8 cellular contexts compared by ENCODE assay signal in genomic region chrX:108439434-108439883, GRCh38. TPM values are rescaled to one million over a fixed set of nuclear protein-coding genes. Genes with fewer than 3 reads are reported as not detected.
DNase-seq lines count a peak whose midpoint lies in the region; ATAC-seq lines count a peak whose summit lies in the region.

Gene COL4A5 (plus strand): TSS chrX:108439838. CDS start chrX:108440126, 288 bp downstream.

- H3K4me1 ChIP-seq in neuronal stem cell (ENCODE audit: control insufficient read depth in 2 of 2, insufficient read depth in 1 of 2, low read depth in 1 of 2, low read length in 2 of 2) = peaks cover 0 to 3% of the 10 kb centered on the region in 2 donors

- no peaks in the 10 kb centered on the region for H3K36me3 Mint-ChIP-seq in activated CD8-positive, alpha-beta T cell treated with anti-CD3 and anti-CD28 coated beads, Interleukin-2, amount 10 ng/mL, durations not matched to agents 7 days and 5 days (ENCODE audit: low read depth)

- H2BK120ac ChIP-seq in neuronal stem cell (ENCODE audit: low read depth, low read length) = no peak within 1 kb of the TSS

- peak within 1 kb of the TSS; percentile 52 for H3K4me3 Mint-ChIP-seq in activated CD8-positive, alpha-beta T cell treated with anti-CD3 and anti-CD28 coated beads, Interleukin-2, amount 10 ng/mL, durations not matched to agents 7 days and 5 days

- peaks cover 26% of the 10 kb centered on the region for H3K27me3 Mint-ChIP-seq in activated CD8-positive, alpha-beta T cell treated with anti-CD3 and anti-CD28 coated beads, Interleukin-2, amount 10 ng/mL, durations not matched to agents 7 days and 5 days (ENCODE audit: low read depth)

- no peak within 1 kb of the TSS for H3K4ac ChIP-seq in neuronal stem cell (ENCODE audit: low read length)

- POLR2A ChIA-PET in activated CD8-positive, alpha-beta T cell treated with anti-CD3 and anti-CD28 coated beads, Interleukin-2, amount 10 ng/mL, durations not matched to agents 7 days and 5 days (lab: Charles Lee) = no interaction called here

- H2BK5ac ChIP-seq in neuronal stem cell (ENCODE audit: low read length) = no peak within 1 kb of the TSS

- H2AK5ac ChIP-seq in neuronal stem cell (ENCODE audit: low read depth, low read length) = no peak within 1 kb of the TSS

- H3K9ac ChIP-seq in neuronal stem cell (ENCODE audit: low read depth, low read length, poor library complexity) = no peak within 1 kb of the TSS

- H3K27ac Mint-ChIP-seq in activated CD8-positive, alpha-beta T cell treated with anti-CD3 and anti-CD28 coated beads, Interleukin-2, amount 10 ng/mL, durations not matched to agents 7 days and 5 days = no peak within 1 kb of the TSS

- WGBS in neuronal stem cell (ENCODE audit: extremely low coverage in 2 of 2, insufficient read length in 2 of 2, insufficient replicate concordance in 1 of 2), 2 donors = no CpG with 5 or more reads among the region's 12 CpGs

- CTCF ChIA-PET in activated CD8-positive, alpha-beta T cell treated with anti-CD3 and anti-CD28 coated beads, Interleukin-2, amount 10 ng/mL, durations not matched to agents 7 days and 5 days (lab: Charles Lee) = no interaction called here

- DNase-seq in EH (ENCODE audit: low read depth) = peak; percentile 73
- peak in 2 of 3 experiments; percentile 73 to 88 for DNase-seq in NCI-H1417 (lab: John Stamatoyannopoulos, UW)
- DNase-seq in activated CD8-positive, alpha-beta T cell treated with anti-CD3 and anti-CD28 coated beads, Interleukin-2, amount 10 ng/mL, durations not matched to agents 7 days and 5 days = no peak
- peak; percentile 73 for DNase-seq in glomerular visceral epithelial cell (ENCODE audit: extremely low spot score)
- DNase-seq in neuronal stem cell (ENCODE audit: low spot score) = peak; percentile 72

- peak within 1 kb of the TSS; percentile 62 to 90 for H3K4me3 ChIP-seq in neuronal stem cell (ENCODE audit: low read length in 2 of 2)

- no peak within 1 kb of the TSS for H3K23ac ChIP-seq in neuronal stem cell (ENCODE audit: low read depth, low read length, poor library complexity)

- peak within 1 kb of the TSS; percentile 92 for H2AFZ ChIP-seq in neuronal stem cell (ENCODE audit: low read length)

- H3K9me3 Mint-ChIP-seq in activated CD8-positive, alpha-beta T cell treated with anti-CD3 and anti-CD28 coated beads, Interleukin-2, amount 10 ng/mL, durations not matched to agents 7 days and 5 days (ENCODE audit: insufficient read depth) = no peaks in the 10 kb centered on the region

- no peak within 1 kb of the TSS for H3K14ac ChIP-seq in neuronal stem cell (ENCODE audit: low read length)

- H4K91ac ChIP-seq in neuronal stem cell (ENCODE audit: low read depth, low read length, poor library complexity) = no peak within 1 kb of the TSS

- no peaks in the 10 kb centered on the region for H3K27me3 ChIP-seq in neuronal stem cell (ENCODE audit: control insufficient read depth in 3 of 3, insufficient read depth in 3 of 3, low read depth in 1 of 3, low read length in 3 of 3)

- no peak within 1 kb of the TSS for H2BK15ac ChIP-seq in neuronal stem cell (ENCODE audit: low read length)

- peak within 1 kb of the TSS; percentile 82 for H3K27ac ChIP-seq in neuronal stem cell (replicated peaks; ENCODE audit: low read length)

- no peak for ATAC-seq in activated CD8-positive, alpha-beta T cell treated with anti-CD3 and anti-CD28 coated beads, Interleukin-2, amount 10 ng/mL, durations not matched to agents 7 days and 5 days
- ATAC-seq in HG03095 (IDR thresholded peaks at IDR 0.05; ENCODE audit: unreplicated experiment) (no peak), HG03520 (IDR thresholded peaks at IDR 0.05; ENCODE audit: unreplicated experiment) (no peak), HG03521 (IDR thresholded peaks at IDR 0.05; ENCODE audit: unreplicated experiment) (no peak)

- H2BK12ac ChIP-seq in neuronal stem cell (ENCODE audit: low read length) = no peak within 1 kb of the TSS

- peak within 1 kb of the TSS; percentile 28 for H3K4me2 ChIP-seq in neuronal stem cell (ENCODE audit: insufficient read depth, low read length, poor library complexity, severe bottlenecking)

- no peak within 1 kb of the TSS for H4K8ac ChIP-seq in neuronal stem cell (ENCODE audit: low read depth, low read length)

- H3K36me3 ChIP-seq in neuronal stem cell (replicated peaks in 1 of 2; ENCODE audit: control insufficient read depth in 2 of 2, insufficient read depth in 2 of 2, low read length in 2 of 2) = peaks cover 0 to under 1% of the 10 kb centered on the region in 2 donors

- H3K18ac ChIP-seq in neuronal stem cell (ENCODE audit: low read length) = peak within 1 kb of the TSS; percentile 64

- peaks cover 4% of the 10 kb centered on the region for H3K4me1 Mint-ChIP-seq in activated CD8-positive, alpha-beta T cell treated with anti-CD3 and anti-CD28 coated beads, Interleukin-2, amount 10 ng/mL, durations not matched to agents 7 days and 5 days (ENCODE audit: low read depth)

- no peaks in the 10 kb centered on the region for H3K79me1 ChIP-seq in neuronal stem cell (ENCODE audit: low read depth, low read length)

- peaks cover 0 to 1% of the 10 kb centered on the region in 2 donors for H3K9me3 ChIP-seq in neuronal stem cell (replicated peaks in 1 of 2; ENCODE audit: control insufficient read depth in 2 of 2, insufficient read depth in 1 of 2, low read depth in 1 of 2, low read length in 2 of 2)

RNA-seq across cellular contexts. Expression of gene COL4A5, which starts in this region (rescaled TPM):
- total RNA-seq in activated CD8-positive, alpha-beta T cell treated with anti-CD3 and anti-CD28 coated beads, Interleukin-2, amount 10 ng/mL, durations not matched to agents 7 days and 5 days = not detected
- polyA plus RNA-seq in neuronal stem cell (2013, experiment 1 of 2) = 28.3 TPM
- 28.7 TPM for polyA plus RNA-seq in neuronal stem cell (2013, experiment 2 of 2)
